ENCODE assay signal across 8 cellular contexts in genomic region chr6:158072083-158072721, GRCh38.
DNase-seq lines count a peak whose midpoint lies in the region; ATAC-seq and TF ChIP-seq lines count a peak whose summit lies in the region.

No MANE protein-coding gene starts in this region.

- H3K27ac Mint-ChIP-seq in activated T-helper 2 cell treated with anti-CD3 and anti-CD28 coated beads, Interferon-gamma antibody, Interleukin-2, Interleukin-4, amounts not matched to agents 10 μg/mL and 5 μg/mL and 100 μg/mL, durations not matched to agents 14 hours and 24 hours and 36 hours = no peak overlapping the region

- peak; percentile 82 for TF ChIP-seq CTCF in GM06990 (IDR thresholded peaks at IDR 0.05; ENCODE audit: insufficient read depth, low read length, poor library complexity, severe bottlenecking)
- peak; percentile 76 for TF ChIP-seq CTCF in fibroblast of the aortic adventitia (IDR thresholded peaks at IDR 0.05; ENCODE audit: insufficient read depth, low read length)
- TF ChIP-seq CTCF in neutrophil (IDR thresholded peaks at IDR 0.05) = peak; percentile 72
- TF ChIP-seq CTCF in suprapubic skin (IDR thresholded peaks at IDR 0.05) = peak; percentile 70 to 77

- 24% methylated on average over 16 of the region's 16 CpGs for WGBS in suprapubic skin

- DNase-seq in GM06990 (ENCODE audit: extremely low read depth, insufficient read length) = no peak
- DNase-seq in KG1 (lab: John Stamatoyannopoulos, UW) = peak; percentile 56
- DNase-seq in SHP77 (lab: John Stamatoyannopoulos, UW) = peak; percentile 20 to 28
- peak; percentile 46 for DNase-seq in activated T-helper 2 cell treated with anti-CD3 and anti-CD28 coated beads, Interferon-gamma antibody, Interleukin-2, Interleukin-4, amounts not matched to agents 10 μg/mL and 5 μg/mL and 100 μg/mL, durations not matched to agents 14 hours and 24 hours and 36 hours (ENCODE audit: low spot score)
- DNase-seq in fibroblast of the aortic adventitia (ENCODE audit: low read depth) = peak; percentile 82
- peak; percentile 85 to 87 for DNase-seq in suprapubic skin (ENCODE audit: low spot score in 2 of 2)

- H3K4me3 ChIP-seq in GM06990 (replicated peaks; ENCODE audit: low read depth, low read length) (no peak overlapping the region), fibroblast of the aortic adventitia (ENCODE audit: low read depth, low read length) (no peak overlapping the region), neutrophil (ENCODE audit: low read depth in 1 of 2, low read length in 1 of 2) (no peak overlapping the region), suprapubic skin (no peak overlapping the region)

- no peak for TF ChIP-seq POLR2A in suprapubic skin (IDR thresholded peaks at IDR 0.05)

- peaks cover 19% of the 10 kb centered on the region for H3K4me1 Mint-ChIP-seq in activated T-helper 2 cell treated with anti-CD3 and anti-CD28 coated beads, Interferon-gamma antibody, Interleukin-2, Interleukin-4, amounts not matched to agents 10 μg/mL and 5 μg/mL and 100 μg/mL, durations not matched to agents 14 hours and 24 hours and 36 hours (ENCODE audit: low read depth)

- no peak overlapping the region for H3K4me3 Mint-ChIP-seq in activated T-helper 2 cell treated with anti-CD3 and anti-CD28 coated beads, Interferon-gamma antibody, Interleukin-2, Interleukin-4, amounts not matched to agents 10 μg/mL and 5 μg/mL and 100 μg/mL, durations not matched to agents 14 hours and 24 hours and 36 hours (ENCODE audit: low read depth)

- intact Hi-C loops in activated T-helper 2 cell treated with anti-CD3 and anti-CD28 coated beads, Interferon-gamma antibody, Interleukin-2, Interleukin-4, amounts not matched to agents 10 μg/mL and 5 μg/mL and 100 μg/mL, durations not matched to agents 14 hours and 24 hours and 36 hours (cut with micrococcal nuclease) = loop anchor here (5.0 kb wide), 1 partner anchor 90 kb away; the partner anchor contains the start of gene SYNJ2

- no peak for TF ChIP-seq EP300 in suprapubic skin (IDR thresholded peaks at IDR 0.05)

- ATAC-seq in HG03139 (IDR thresholded peaks at IDR 0.05; ENCODE audit: unreplicated experiment) = no peak

- no peaks in the 10 kb centered on the region for H3K27me3 ChIP-seq in GM06990 (replicated peaks; ENCODE audit: control insufficient read depth, insufficient read depth, low read length)
- no peaks in the 10 kb centered on the region for H3K27me3 ChIP-seq in neutrophil
- no peaks in the 10 kb centered on the region for H3K27me3 ChIP-seq in suprapubic skin

- H3K36me3 ChIP-seq in GM06990 (ENCODE audit: control insufficient read depth, insufficient read depth, low read length) (peaks cover 2% of the 10 kb centered on the region), neutrophil (peaks cover 50% of the 10 kb centered on the region), suprapubic skin (peaks cover 10% of the 10 kb centered on the region)

- no peaks in the 10 kb centered on the region for H3K9me3 Mint-ChIP-seq in activated T-helper 2 cell treated with anti-CD3 and anti-CD28 coated beads, Interferon-gamma antibody, Interleukin-2, Interleukin-4, amounts not matched to agents 10 μg/mL and 5 μg/mL and 100 μg/mL, durations not matched to agents 14 hours and 24 hours and 36 hours

- H3K27ac ChIP-seq in neutrophil (no peak overlapping the region), suprapubic skin (no peak overlapping the region)

- peaks cover 57% of the 10 kb centered on the region for H3K36me3 Mint-ChIP-seq in activated T-helper 2 cell treated with anti-CD3 and anti-CD28 coated beads, Interferon-gamma antibody, Interleukin-2, Interleukin-4, amounts not matched to agents 10 μg/mL and 5 μg/mL and 100 μg/mL, durations not matched to agents 14 hours and 24 hours and 36 hours (ENCODE audit: low read depth)

- H3K27me3 Mint-ChIP-seq in activated T-helper 2 cell treated with anti-CD3 and anti-CD28 coated beads, Interferon-gamma antibody, Interleukin-2, Interleukin-4, amounts not matched to agents 10 μg/mL and 5 μg/mL and 100 μg/mL, durations not matched to agents 14 hours and 24 hours and 36 hours (ENCODE audit: low read depth) = no peaks in the 10 kb centered on the region

- no peaks in the 10 kb centered on the region for H3K4me1 ChIP-seq in neutrophil (ENCODE audit: control insufficient read depth in 1 of 2, insufficient read depth in 1 of 2, low read depth in 1 of 2, low read length in 1 of 2)
- H3K4me1 ChIP-seq in suprapubic skin = peaks cover 13% of the 10 kb centered on the region

- H3K9me3 ChIP-seq in neutrophil = no peaks in the 10 kb centered on the region
- H3K9me3 ChIP-seq in suprapubic skin = no peaks in the 10 kb centered on the region
